In the genomic region with DNA sequence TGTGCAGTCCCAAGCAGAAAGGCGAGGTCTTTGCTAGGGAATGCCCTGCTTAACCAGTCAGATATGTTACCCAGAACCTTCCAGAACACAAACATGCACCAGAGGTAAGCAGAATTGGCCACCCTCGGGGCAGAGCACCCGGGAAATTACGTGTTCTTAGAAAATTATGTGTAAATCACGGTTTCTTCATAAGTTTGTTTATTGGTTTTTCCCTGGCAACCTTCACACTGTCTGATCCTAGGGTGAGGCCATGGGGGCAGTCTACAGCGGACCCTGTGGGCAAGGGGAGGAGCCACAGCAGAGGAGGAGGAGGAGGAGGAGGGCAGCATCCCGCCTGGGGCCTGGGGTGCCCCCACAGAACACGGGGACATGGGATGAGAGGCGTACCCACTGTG, we compare ENCODE assay signal across 17 cellular contexts. TPM values are rescaled to one million over a fixed set of nuclear protein-coding genes. Genes with fewer than 3 reads are reported as not detected.
DNase-seq lines count a peak whose midpoint lies in the region; ATAC-seq and TF ChIP-seq lines count a peak whose summit lies in the region.
"Had no signal": no experiment of that assay in that cellular context is flagged by ENCODE, and none has a peak within 500 bp of the region (broad histone marks: within the 10 kb centered on the region; RNA-seq: fewer than 3 reads in every experiment).

No MANE protein-coding gene starts in this region.

- TF ChIP-seq CTCF in progenitor cell of endocrine pancreas (IDR thresholded peaks at IDR 0.05; ENCODE audit: unreplicated experiment) (no peak), endothelial cell (IDR thresholded peaks at IDR 0.05; ENCODE audit: unreplicated experiment) (no peak), body of pancreas (IDR thresholded peaks at IDR 0.05) (no peak), tibial artery (IDR thresholded peaks at IDR 0.05) (no peak)

- H3K4me1 ChIP-seq in body of pancreas (peaks cover 85% of the 10 kb centered on the region), tibial artery (peaks cover 0 to 100% (median 62%) of the 10 kb centered on the region in 4 donors)

- H3K4me3 Mint-ChIP-seq in progenitor cell of endocrine pancreas (ENCODE audit: low read depth) = no peak overlapping the region
- no peak overlapping the region for H3K4me3 Mint-ChIP-seq in endothelial cell (ENCODE audit: unreplicated experiment)
- H3K4me3 Mint-ChIP-seq: CD4-positive, CD25-positive, alpha-beta regulatory T cell; neural crest cell had no signal

- TF ChIP-seq POLR2A in body of pancreas (IDR thresholded peaks at IDR 0.05) = no peak

- H3K9me3 ChIP-seq in body of pancreas (no peaks in the 10 kb centered on the region), tibial artery (no peaks in the 10 kb centered on the region)

- H3K27me3 Mint-ChIP-seq in progenitor cell of endocrine pancreas (no peaks in the 10 kb centered on the region), endothelial cell (ENCODE audit: unreplicated experiment) (peaks cover 10% of the 10 kb centered on the region)
- H3K27me3 Mint-ChIP-seq: CD4-positive, CD25-positive, alpha-beta regulatory T cell had no signal

- no peaks in the 10 kb centered on the region for H3K9me3 Mint-ChIP-seq in progenitor cell of endocrine pancreas (ENCODE audit: low read depth)
- no peaks in the 10 kb centered on the region for H3K9me3 Mint-ChIP-seq in endothelial cell (ENCODE audit: unreplicated experiment)
- H3K9me3 Mint-ChIP-seq: activated naive CD4-positive, alpha-beta T cell treated with anti-CD3 and anti-CD28 coated beads, Interleukin-2, amount 50 U/mL, for 72 hours; CD4-positive, CD25-positive, alpha-beta regulatory T cell; neural crest cell had no signal

- no peaks in the 10 kb centered on the region for H3K27me3 ChIP-seq in body of pancreas
- H3K27me3 ChIP-seq in tibial artery = no peaks in the 10 kb centered on the region

- H3K4me1 Mint-ChIP-seq in progenitor cell of endocrine pancreas (ENCODE audit: low read depth) = peaks cover 31% of the 10 kb centered on the region
- H3K4me1 Mint-ChIP-seq in endothelial cell (ENCODE audit: unreplicated experiment) = no peaks in the 10 kb centered on the region
- H3K4me1 Mint-ChIP-seq: neural crest cell had no signal

- H3K27ac ChIP-seq in body of pancreas (peak overlapping the region in 1 of 4 donors; percentile 60), tibial artery (no peak overlapping the region)

- H3K27ac Mint-ChIP-seq in progenitor cell of endocrine pancreas (peak overlapping the region; percentile 83), endothelial cell (ENCODE audit: unreplicated experiment) (no peak overlapping the region)
- H3K27ac Mint-ChIP-seq: activated naive CD4-positive, alpha-beta T cell treated with anti-CD3 and anti-CD28 coated beads, Interleukin-2, amount 50 U/mL, for 72 hours; CD4-positive, CD25-positive, alpha-beta regulatory T cell had no signal

- DNase-seq in SIG-M5 treated with dmso at 0.1 percent for 504 hours (lab: John Stamatoyannopoulos, UW; ENCODE audit: unreplicated experiment) = peak; percentile 39
- DNase-seq in SIG-M5 (lab: John Stamatoyannopoulos, UW) = no peak
- DNase-seq in progenitor cell of endocrine pancreas (ENCODE audit: low spot score, unreplicated experiment) = no peak
- no peak for DNase-seq in endothelial cell (ENCODE audit: low spot score)
- DNase-seq in body of pancreas = no peak
- DNase-seq in NCI-H526 (lab: John Stamatoyannopoulos, UW) = no peak
- DNase-seq in tibial artery = no peak
- DNase-seq: 8988T; activated CD4-positive, alpha-beta T cell treated with anti-CD3 and anti-CD28 coated beads, Interleukin-2, amount 50 U/mL, for 4 hours; activated T-cell treated with anti-CD3 and anti-CD28 coated beads, Interleukin-2, amount 50 U/mL, for 48 hours; CD4-positive, CD25-positive, alpha-beta regulatory T cell; DND-41; Karpas-422; NCI-H774 had no signal

- WGBS in body of pancreas, 2 donors = 76 to 86% methylated on average over 8 to 9 of the region's 9 CpGs

- no peak overlapping the region for H3K4me3 ChIP-seq in body of pancreas
- no peak overlapping the region for H3K4me3 ChIP-seq in tibial artery

- intact Hi-C loops in body of pancreas (cut with DNase I) = no loop called here
- intact Hi-C loops in tibial artery (cut with DNase I; ENCODE audit: low total_unique reads) = no loop called here

- H3K36me3 ChIP-seq in body of pancreas (replicated peaks in 1 of 2; ENCODE audit: insufficient read depth in 1 of 2, low read depth in 2 of 2) (no peaks in the 10 kb centered on the region), tibial artery (no peaks in the 10 kb centered on the region)

- H3K36me3 Mint-ChIP-seq in progenitor cell of endocrine pancreas (ENCODE audit: insufficient read depth) = no peaks in the 10 kb centered on the region
- peaks cover 4% of the 10 kb centered on the region for H3K36me3 Mint-ChIP-seq in endothelial cell (ENCODE audit: low read depth, unreplicated experiment)
- H3K36me3 Mint-ChIP-seq: activated naive CD4-positive, alpha-beta T cell treated with anti-CD3 and anti-CD28 coated beads, Interleukin-2, amount 50 U/mL, for 72 hours; CD4-positive, CD25-positive, alpha-beta regulatory T cell had no signal

- ATAC-seq in esophagus mucosa (peak; percentile 22), body of pancreas (no peak)
- ATAC-seq: activated naive CD4-positive, alpha-beta T cell treated with anti-CD3 and anti-CD28 coated beads, Interleukin-2, amount 50 U/mL, for 72 hours had no signal

RNA-seq across cellular contexts. Expression of gene RXRA, which starts 31.4 kb away (rescaled TPM):
- total RNA-seq in esophagus mucosa (52.4 TPM), progenitor cell of endocrine pancreas (58.4 and 64.8 TPM in 2 replicates), endothelial cell (ENCODE audit: unreplicated experiment) (83.3 TPM), body of pancreas (10 to 100 TPM; 31.4 to 41.9 TPM)
